8 cellular contexts compared by ENCODE assay signal in the genomic region with DNA sequence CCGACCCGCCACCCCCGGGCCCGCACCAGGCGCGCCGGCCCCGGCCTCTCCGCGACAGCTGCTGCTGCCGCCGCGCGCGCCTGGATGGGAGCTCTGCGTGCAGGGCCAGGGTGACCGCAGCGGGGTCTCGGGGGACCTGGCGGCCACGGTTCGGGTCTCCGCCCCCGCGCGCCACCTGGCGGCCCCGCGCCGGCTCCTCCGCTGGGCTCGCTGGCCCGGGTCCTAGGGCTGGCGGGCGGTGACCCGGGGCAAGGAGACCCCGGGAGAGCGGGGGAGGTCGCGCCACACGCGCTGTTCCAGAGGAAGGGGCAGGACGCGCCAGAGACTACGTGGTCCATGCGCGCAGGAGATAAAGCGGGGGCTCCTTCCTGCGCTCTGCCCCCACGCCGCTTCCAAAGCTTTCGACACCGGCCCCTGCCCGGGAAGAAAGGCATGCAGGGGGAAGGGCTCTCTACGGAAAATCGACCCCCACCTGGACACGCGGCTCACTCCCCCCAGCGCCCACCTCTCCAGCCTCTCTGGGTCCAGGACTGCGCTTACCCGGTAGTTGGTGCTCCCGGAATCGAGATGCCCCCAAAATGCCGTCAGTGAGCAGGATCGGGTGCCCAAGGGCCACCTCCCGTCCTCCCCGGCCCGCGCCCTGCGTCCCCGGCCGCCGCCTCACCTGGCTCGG. TPM values are rescaled to one million over a fixed set of nuclear protein-coding genes. Genes with fewer than 3 reads are reported as not detected.
DNase-seq lines count a peak whose midpoint lies in the region; ATAC-seq and TF ChIP-seq lines count a peak whose summit lies in the region.

No MANE protein-coding gene starts in this region.

- H3K27me3 ChIP-seq in neural progenitor cell: peaks cover 81% of the 10 kb centered on the region

- DNase-seq in GM10248 (ENCODE audit: extremely low spot score) (peak; percentile 48), NCI-H1092 (lab: John Stamatoyannopoulos, UW) (peak; percentile 65), neural progenitor cell (ENCODE audit: low spot score) (peak; percentile 87), mucosa of gallbladder (ENCODE audit: low spot score) (no peak), NOMO-1 (lab: John Stamatoyannopoulos, UW; ENCODE audit: unreplicated experiment in 2 of 2) (no peak), NCI-H510A treated with DMSO at 0.1 percent for 48 hours (lab: John Stamatoyannopoulos, UW) (no peak)
- no peak for DNase-seq in activated naive CD4-positive, alpha-beta T cell (lab: John Stamatoyannopoulos, UW)

- no peaks in the 10 kb centered on the region for H3K36me3 ChIP-seq in neural progenitor cell

- no peak overlapping the region for H3K27ac Mint-ChIP-seq in neural progenitor cell

- no peaks in the 10 kb centered on the region for H3K79me2 ChIP-seq in neural progenitor cell (ENCODE audit: low read depth)

- H3K4me2 ChIP-seq in neural progenitor cell: peak overlapping the region; percentile 90

- H3K36me3 Mint-ChIP-seq in neural progenitor cell: no peaks in the 10 kb centered on the region

- H3K4me1 Mint-ChIP-seq in neural progenitor cell: peaks cover 23% of the 10 kb centered on the region

- H3F3A ChIP-seq in neural progenitor cell (ENCODE audit: low read depth): peaks cover 32% of the 10 kb centered on the region

- peak overlapping the region; percentile 63 for H3K4me3 ChIP-seq in neural progenitor cell

- TF ChIP-seq CTCF in GM10248 (IDR thresholded peaks at IDR 0.05; ENCODE audit: control extremely low read depth, extremely low read depth, low read depth, missing control alignments) (peak; percentile 11), neural progenitor cell (IDR thresholded peaks at IDR 0.05) (peak; percentile 67)

- H3K9me3 ChIP-seq in neural progenitor cell (ENCODE audit: low read depth): no peaks in the 10 kb centered on the region

- peaks cover 2% of the 10 kb centered on the region for H3K9me3 Mint-ChIP-seq in neural progenitor cell

- H2AFZ ChIP-seq in neural progenitor cell (replicated peaks): peak overlapping the region; percentile 61

- H3K27me3 Mint-ChIP-seq in neural progenitor cell (ENCODE audit: insufficient read depth, low read depth): peaks cover 56% of the 10 kb centered on the region

- H3K27ac ChIP-seq in neural progenitor cell: no peak overlapping the region

- ATAC-seq in esophagus mucosa: peak; percentile 10

- CTCF ChIA-PET in GM10248 (lab: Yijun Ruan, JAX): interaction anchor here (1.5 kb wide), 1 partner anchor 10 kb away, joined by 3 read pairs; no protein-coding TSS in a partner anchor

- H3K4me3 Mint-ChIP-seq in neural progenitor cell: peak overlapping the region; percentile 76

- POLR2A ChIA-PET in GM10248 (lab: Yijun Ruan, JAX): no interaction called here

- H3K9ac ChIP-seq in neural progenitor cell: no peak overlapping the region

- peaks cover 24% of the 10 kb centered on the region for H3K4me1 ChIP-seq in neural progenitor cell

- peaks cover 25% of the 10 kb centered on the region for H4K20me1 ChIP-seq in neural progenitor cell (ENCODE audit: low read depth)

RNA-seq across cellular contexts. Expression of a gene that starts 0.5 kb away (rescaled TPM):
- total RNA-seq in esophagus mucosa: 2.5 TPM
- 8.1 TPM in 2 replicates for total RNA-seq in neural progenitor cell (ENCODE audit: low replicate concordance)
- 18.0 TPM for total RNA-seq in mucosa of gallbladder

Comparison
In these comparisons a context has a peak if more than half of its experiments do, and no peak if none do; other contexts are left out.
1. DNase-seq: peak in GM10248 (single experiment), NCI-H1092 (single experiment) and neural progenitor cell (single experiment); none in mucosa of gallbladder (single experiment), NOMO-1 (0 of 2), activated naive CD4-positive, alpha-beta T cell (0 of 4) and NCI-H510A treated with DMSO at 0.1 percent for 48 hours (single experiment).